ENCODE assay signal across 27 cellular contexts in the genomic region with DNA sequence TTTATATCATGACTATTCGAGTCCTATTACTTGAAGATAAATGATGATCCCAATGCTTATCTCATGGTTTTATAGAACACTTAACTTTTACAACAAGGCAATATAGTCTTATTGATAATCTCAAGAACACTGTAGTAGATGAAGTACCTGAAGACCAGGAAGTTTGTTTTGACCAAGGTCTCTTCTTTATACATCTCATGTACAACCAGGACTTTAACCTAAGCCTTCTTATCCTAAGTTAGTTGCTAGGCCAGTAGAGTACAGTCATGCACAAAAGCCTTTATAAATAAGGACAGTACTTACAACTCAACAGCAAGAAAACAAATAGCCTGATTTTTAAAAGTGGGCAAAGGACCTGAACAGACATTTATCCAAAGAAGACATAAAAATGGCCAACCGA.
"Had no signal": no experiment of that assay in that cellular context is flagged by ENCODE, and none has a peak within 500 bp of the region (broad histone marks: within the 10 kb centered on the region; RNA-seq: fewer than 3 reads in every experiment).

No MANE protein-coding gene starts in this region.

- DNase-seq: heart right ventricle; hippocampal formation; kidney glomerular epithelial cell; left cardiac atrium; left lung; lower lobe of right lung; mammary epithelial cell; mesenchymal stem cell; naive thymus-derived CD8-positive, alpha-beta T cell; nucleus accumbens; pancreas; posterior cingulate gyrus; retina; right cardiac atrium; spleen; stimulated activated CD4-positive, alpha-beta T cell treated with anti-CD3 and anti-CD28 coated beads, Interleukin-4, amount 100 ng/mL, for 24 hours; stimulated activated naive CD4-positive, alpha-beta T cell treated with Interleukin-2 at 50 U/mL for 16 hours; stimulated activated naive CD8-positive, alpha-beta T cell treated with anti-CD3 and anti-CD28 coated beads, Interleukin-15, amount 100 ng/mL, for 72 hours; substantia nigra; trophoblast cell; upper lobe of right lung had no signal

- FAIRE-seq: keratinocyte, pancreas, urothelium cell line had no signal

- H3K27me3 ChIP-seq: heart right ventricle, left lung, pancreas, spleen, upper lobe of right lung had no signal

- H3K9me3 ChIP-seq: heart right ventricle, left lung, lower lobe of right lung, pancreas, prostate gland, spleen, upper lobe of right lung had no signal

- ATAC-seq: heart right ventricle; left cardiac atrium; left lung; lower lobe of right lung; naive thymus-derived CD8-positive, alpha-beta T cell; pancreas; right cardiac atrium; sciatic nerve; stimulated activated effector memory CD8-positive, alpha-beta T cell treated with anti-CD3 and anti-CD28 coated beads, Interleukin-12 subunit alpha, Interleukin-12 subunit beta, amount 100 ng/mL, for 72 hours; stimulated activated naive CD8-positive, alpha-beta T cell treated with anti-CD3 and anti-CD28 coated beads, Interleukin-15, amount 100 ng/mL, for 72 hours; upper lobe of right lung had no signal

- H3K4me3 ChIP-seq: heart right ventricle, left lung, lower lobe of right lung, pancreas, prostate gland, skin epidermis, spleen, upper lobe of right lung had no signal

- H3K36me3 ChIP-seq: heart right ventricle, left lung, lower lobe of right lung, pancreas, prostate gland, spleen, upper lobe of right lung had no signal

- H3K27ac ChIP-seq: heart right ventricle, left lung, lower lobe of right lung, pancreas, prostate gland, skin epidermis, spleen, upper lobe of right lung had no signal

- H3K4me1 ChIP-seq: left lung, spleen, upper lobe of right lung had no signal
